In genomic region chr7:22110227-22110839, GRCh38 we compare ENCODE assay signal across 8 cellular contexts.
DNase-seq lines count a peak whose midpoint lies in the region; ATAC-seq and TF ChIP-seq lines count a peak whose summit lies in the region.

No MANE protein-coding gene starts in this region.

- H3K27me3 ChIP-seq in dorsolateral prefrontal cortex, result no peaks in the 10 kb centered on the region
- no peaks in the 10 kb centered on the region for H3K27me3 ChIP-seq in lung (ENCODE audit: control insufficient read depth, insufficient read depth)

- H3K4me1 ChIP-seq in lung (ENCODE audit: control insufficient read depth in 2 of 2, insufficient read depth in 2 of 2, low read length in 2 of 2), result no peaks in the 10 kb centered on the region

- no peaks in the 10 kb centered on the region for H3K9me3 ChIP-seq in lung (ENCODE audit: control insufficient read depth in 2 of 2, insufficient read depth in 1 of 2, low read length in 1 of 2)

- H3K27ac ChIP-seq in dorsolateral prefrontal cortex (peak overlapping the region; percentile 35 to 100 (median 99)), lung (ENCODE audit: low read depth in 1 of 2, low read length in 1 of 2) (no peak overlapping the region)

- H3K4me3 ChIP-seq in dorsolateral prefrontal cortex, result peak overlapping the region in 15 of 59 donors; percentile 4 to 56 (median 22)
- no peak overlapping the region for H3K4me3 ChIP-seq in lung

- peaks cover 0 to 3% of the 10 kb centered on the region in 2 donors for H3K36me3 ChIP-seq in lung (ENCODE audit: control insufficient read depth in 2 of 2, insufficient read depth in 2 of 2, low read length in 2 of 2)

- WGBS in lung, 2 donors, result 11 to 19% methylated on average over 6 of the region's 6 CpGs

- peak; percentile 83 for TF ChIP-seq CTCF in AG09319 (IDR thresholded peaks at IDR 0.05; ENCODE audit: low read depth, low read length)
- TF ChIP-seq CTCF in dorsolateral prefrontal cortex (IDR thresholded peaks at IDR 0.05 in 54 of 56, conservative IDR thresholded peaks at IDR 0.05 in 2 of 56; ENCODE audit: low read depth in 1 of 56, partially characterized antibody in 56 of 56), result peak; percentile 75 to 99 (median 90)
- peak; percentile 91 for TF ChIP-seq CTCF in lung (IDR thresholded peaks at IDR 0.05; ENCODE audit: control extremely low read depth, extremely low read depth)

- intact Hi-C loops in dorsolateral prefrontal cortex (cut with DNase I), result loop anchor here (1.0 to 10.0 kb wide), 7 partner anchors 82 to 186 kb away; no protein-coding TSS in a partner anchor

- peak; percentile 71 for ATAC-seq in GM18907 (IDR thresholded peaks at IDR 0.05; ENCODE audit: unreplicated experiment)
- ATAC-seq in HG03571 (IDR thresholded peaks at IDR 0.05; ENCODE audit: unreplicated experiment), result peak; percentile 85
- peak; percentile 43 for ATAC-seq in lung (ENCODE audit: insufficient read depth, low FRiP score)

- peak; percentile 70 for DNase-seq in AG09319 (ENCODE audit: extremely low read depth, low read depth)
- peak; percentile 43 for DNase-seq in NCI-H774 (lab: John Stamatoyannopoulos, UW)
- DNase-seq in activated CD4-positive, alpha-beta T cell treated with anti-CD3 and anti-CD28 coated beads, Interleukin-2, amount 50 U/mL, for 4 hours, result peak; percentile 46 to 54
- DNase-seq in dorsolateral prefrontal cortex, result peak; percentile 36 to 92 (median 76)
- peak; percentile 68 for DNase-seq in lung (ENCODE audit: low spot score)
- peak; percentile 7 to 24 for DNase-seq in stimulated activated CD8-positive, alpha-beta memory T cell treated with anti-CD3 and anti-CD28 coated beads, Interleukin-15, amount 100 ng/mL, for 4 hours (ENCODE audit: low read depth in 2 of 2)

Comparison
In these comparisons a context has a peak if more than half of its experiments do, and no peak if none do; other contexts are left out.
1. DNase-seq: peak in every context shown above with its lines; median percentile 76 in dorsolateral prefrontal cortex; 70 in AG09319; 68 in lung; 50 in activated CD4-positive, alpha-beta T cell treated with anti-CD3 and anti-CD28 coated beads, Interleukin-2, amount 50 U/mL, for 4 hours; 43 in NCI-H774; 16 in stimulated activated CD8-positive, alpha-beta memory T cell treated with anti-CD3 and anti-CD28 coated beads, Interleukin-15, amount 100 ng/mL, for 4 hours.
2. H3K27ac ChIP-seq: peak in dorsolateral prefrontal cortex (59 of 59); none in lung (0 of 2).
3. Peak in every context shown above with its lines, with median percentiles within 50 percentile points of each other: CTCF ChIP-seq and ATAC-seq.